9 cellular contexts compared by ENCODE assay signal in genomic region chr2:178403671-178404379, GRCh38. TPM values are rescaled to one million over a fixed set of nuclear protein-coding genes. Genes with fewer than 3 reads are reported as not detected.
A peak's percentile ranks its signal among the peaks of the same experiment; 100 is the strongest.
DNase-seq lines count a peak whose midpoint lies in the region; ATAC-seq, FAIRE-seq and TF ChIP-seq lines count a peak whose summit lies in the region.
"Had no signal": no experiment of that assay in that cellular context is flagged by ENCODE, and none has a peak within 500 bp of the region (broad histone marks: within the 10 kb centered on the region; RNA-seq: fewer than 3 reads in every experiment).

No MANE protein-coding gene starts in this region.

- H3K4me1 Mint-ChIP-seq in T-helper 2 cell treated with Interferon-gamma antibody and Interleukin-4, amounts not matched to agents 5 μg/mL and 100 μg/mL, for 36 hours (ENCODE audit: low read depth): peaks cover 36% of the 10 kb centered on the region
- peaks cover 6% of the 10 kb centered on the region for H3K4me1 Mint-ChIP-seq in CD14-positive monocyte

- H3K56ac ChIP-seq in mesendoderm (ENCODE audit: low read length): no peak overlapping the region

- H3K23ac ChIP-seq in mesendoderm (ENCODE audit: low read length): no peak overlapping the region

- no peak for FAIRE-seq in GM19239 (lab: Jason Lieb, UNC)

- H3K9ac ChIP-seq in mesendoderm (ENCODE audit: low read length): no peak overlapping the region

- DNase-seq in GM12865 (ENCODE audit: low read depth) (peak; percentile 82), mesendoderm (no peak), GM19239 (ENCODE audit: insufficient read length, low spot score) (no peak), CD14-positive monocyte (ENCODE audit: low spot score) (no peak)
- DNase-seq in T-helper 2 cell treated with Interferon-gamma antibody and Interleukin-4, amounts not matched to agents 5 μg/mL and 100 μg/mL, for 36 hours (ENCODE audit: low spot score): peak; percentile 19
- DNase-seq in stimulated activated CD4-positive, alpha-beta T cell treated with anti-CD3 and anti-CD28 coated beads, Interleukin-4, amount 100 ng/mL, for 1 hour: no peak

- H3K9me3 Mint-ChIP-seq in T-helper 2 cell treated with Interferon-gamma antibody and Interleukin-4, amounts not matched to agents 5 μg/mL and 100 μg/mL, for 36 hours: no peaks in the 10 kb centered on the region
- H3K9me3 Mint-ChIP-seq in CD14-positive monocyte: no peaks in the 10 kb centered on the region

- H3K79me2 ChIP-seq in mesendoderm (ENCODE audit: control insufficient read depth, insufficient read depth, low read length): no peaks in the 10 kb centered on the region

- no peak for TF ChIP-seq CTCF in GM12865 (IDR thresholded peaks at IDR 0.05; ENCODE audit: insufficient read depth, low read depth, low read length, missing control alignments)
- no peak for TF ChIP-seq CTCF in CD14-positive monocyte (IDR thresholded peaks at IDR 0.05)

- H3K27me3 ChIP-seq in mesendoderm (ENCODE audit: insufficient read depth, low read length, poor library complexity): no peaks in the 10 kb centered on the region
- H3K27me3 ChIP-seq: neutrophil had no signal

- peaks cover 2% of the 10 kb centered on the region for H3K27me3 Mint-ChIP-seq in T-helper 2 cell treated with Interferon-gamma antibody and Interleukin-4, amounts not matched to agents 5 μg/mL and 100 μg/mL, for 36 hours (ENCODE audit: low read depth)
- peaks cover 0 to 4% (median 0%) of the 10 kb centered on the region in 3 donors for H3K27me3 Mint-ChIP-seq in CD14-positive monocyte (ENCODE audit: low read depth in 3 of 3)

- H2BK5ac ChIP-seq in mesendoderm (ENCODE audit: low read length): no peak overlapping the region

- no peak overlapping the region for H2AK5ac ChIP-seq in mesendoderm (ENCODE audit: low read length)

- H3K4me2 ChIP-seq in mesendoderm (ENCODE audit: low read length): no peak overlapping the region

- peaks cover 1% of the 10 kb centered on the region for H3K4me1 ChIP-seq in mesendoderm (ENCODE audit: control insufficient read depth, low read depth, low read length)

- no peak overlapping the region for H3K18ac ChIP-seq in mesendoderm (ENCODE audit: low read length)

- H2BK120ac ChIP-seq in mesendoderm (ENCODE audit: low read depth, low read length): no peak overlapping the region

- H3K27ac ChIP-seq in mesendoderm (ENCODE audit: low read depth, low read length): no peak overlapping the region
- H3K27ac ChIP-seq: neutrophil had no signal

- H3K27ac Mint-ChIP-seq in T-helper 2 cell treated with Interferon-gamma antibody and Interleukin-4, amounts not matched to agents 5 μg/mL and 100 μg/mL, for 36 hours: peak overlapping the region; percentile 93
- H3K27ac Mint-ChIP-seq in CD14-positive monocyte: no peak overlapping the region

- no peak overlapping the region for H4K8ac ChIP-seq in mesendoderm (ENCODE audit: low read depth, low read length)

- intact Hi-C loops in CD14-positive monocyte (cut with micrococcal nuclease): no loop called here

- no peak overlapping the region for H2BK15ac ChIP-seq in mesendoderm (replicated peaks; ENCODE audit: low read depth)

- WGBS in mesendoderm (ENCODE audit: extremely low coverage, insufficient coverage, low lambda C conversion rate): no CpG with 5 or more reads among the region's 3 CpGs

- H4K5ac ChIP-seq in mesendoderm (ENCODE audit: low read length): no peak overlapping the region

- peak; percentile 25 for ATAC-seq in GM19467 (IDR thresholded peaks at IDR 0.05; ENCODE audit: unreplicated experiment)
- ATAC-seq in HG03095 (IDR thresholded peaks at IDR 0.05; ENCODE audit: unreplicated experiment): peak; percentile 46

- H3K4me3 ChIP-seq in GM12865 (ENCODE audit: low read depth, low read length): peak overlapping the region; percentile 41
- no peak overlapping the region for H3K4me3 ChIP-seq in mesendoderm (ENCODE audit: low read length)

- no peaks in the 10 kb centered on the region for H3K36me3 ChIP-seq in mesendoderm (ENCODE audit: control insufficient read depth, insufficient read depth, low read length)
- H3K36me3 ChIP-seq: neutrophil had no signal

- H3K79me1 ChIP-seq in mesendoderm (ENCODE audit: low read length): no peaks in the 10 kb centered on the region

- no peak overlapping the region for H3K4ac ChIP-seq in mesendoderm (ENCODE audit: low read depth, low read length)

- no peaks in the 10 kb centered on the region for H3K36me3 Mint-ChIP-seq in T-helper 2 cell treated with Interferon-gamma antibody and Interleukin-4, amounts not matched to agents 5 μg/mL and 100 μg/mL, for 36 hours (ENCODE audit: low read depth)
- no peaks in the 10 kb centered on the region for H3K36me3 Mint-ChIP-seq in CD14-positive monocyte

- peak overlapping the region; percentile 80 for H3K4me3 Mint-ChIP-seq in T-helper 2 cell treated with Interferon-gamma antibody and Interleukin-4, amounts not matched to agents 5 μg/mL and 100 μg/mL, for 36 hours
- no peak overlapping the region for H3K4me3 Mint-ChIP-seq in CD14-positive monocyte

RNA-seq across cellular contexts. Expression of gene PRKRA, which starts 47.1 kb away (rescaled TPM):
- polyA plus RNA-seq in mesendoderm (2013, experiment 1 of 2): 46.3 TPM
- 46.3 TPM for polyA plus RNA-seq in mesendoderm (2013, experiment 2 of 2)
- 10 to 100 TPM; 35.4 to 35.8 TPM for polyA plus RNA-seq in CD14-positive monocyte

RNA-seq across cellular contexts. Expression of gene PJVK, which starts 47.4 kb away (rescaled TPM):
- polyA plus RNA-seq in mesendoderm (2013, experiment 1 of 2): 1.9 TPM
- 1.1 TPM for polyA plus RNA-seq in mesendoderm (2013, experiment 2 of 2)
- not detected for polyA plus RNA-seq in CD14-positive monocyte

Comparison
In these comparisons a context has a peak if more than half of its experiments do, and no peak if none do; other contexts are left out.
1. DNase-seq: peak in GM12865 (single experiment) and T-helper 2 cell treated with Interferon-gamma antibody and Interleukin-4, amounts not matched to agents 5 μg/mL and 100 μg/mL, for 36 hours (single experiment); none in mesendoderm (single experiment), stimulated activated CD4-positive, alpha-beta T cell treated with anti-CD3 and anti-CD28 coated beads, Interleukin-4, amount 100 ng/mL, for 1 hour (single experiment), GM19239 (single experiment) and CD14-positive monocyte (single experiment).